23 cellular contexts compared by ENCODE assay signal in genomic region chr9:82161876-82162275, GRCh38.
"Had no signal": no experiment of that assay in that cellular context is flagged by ENCODE, and none has a peak within 500 bp of the region (broad histone marks: within the 10 kb centered on the region; RNA-seq: fewer than 3 reads in every experiment).

No MANE protein-coding gene starts in this region.

- H3K4me3 ChIP-seq: stomach, suprapubic skin, testis, thoracic aorta, thyroid gland, tibial artery, tibial nerve, transverse colon, upper lobe of left lung, upper lobe of right lung, uterus, vagina had no signal

- H3K9me3 ChIP-seq: stomach, suprapubic skin, testis, thoracic aorta, thyroid gland, tibial artery, tibial nerve, transverse colon, upper lobe of left lung, upper lobe of right lung, uterus, vagina had no signal

- H3K27me3 ChIP-seq: stomach, suprapubic skin, testis, thyroid gland, tibial artery, tibial nerve, transverse colon, upper lobe of left lung, upper lobe of right lung, uterus, vagina had no signal

- H3K36me3 ChIP-seq: stomach, suprapubic skin, thoracic aorta, thyroid gland, tibial artery, tibial nerve, transverse colon, upper lobe of left lung, upper lobe of right lung, uterus, vagina had no signal

- DNase-seq: stimulated activated CD4-positive, alpha-beta T cell treated with anti-CD3 and anti-CD28 coated beads, Interleukin-2, amount 100 ng/mL, for 48 hours; stimulated activated CD4-positive, alpha-beta T cell treated with anti-CD3 and anti-CD28 coated beads, Interleukin-4, amount 100 ng/mL, for 1 hour; stimulated activated CD4-positive, alpha-beta T cell treated with anti-CD3 and anti-CD28 coated beads, Interleukin-4, amount 100 ng/mL, for 24 hours; stimulated activated CD4-positive, alpha-beta T cell treated with anti-CD3 and anti-CD28 coated beads, Interleukin-4, amount 100 ng/mL, for 4 hours; stimulated activated CD8-positive, alpha-beta memory T cell treated with anti-CD3 and anti-CD28 coated beads, Interleukin-4, amount 100 ng/mL, for 48 hours; stimulated activated naive B cell treated with anti-CD40 and anti-IgM and Interleukin-4, amounts not matched to agents 10 μg/mL and 1 μg/mL and 100 μg/mL, for 72 hours; stimulated activated naive CD4-positive, alpha-beta T cell; stimulated activated naive CD4-positive, alpha-beta T cell treated with Interleukin-2 at 50 U/mL for 16 hours; stimulated activated naive CD8-positive, alpha-beta T cell treated with anti-CD3 and anti-CD28 coated beads, Interleukin-15, amount 100 ng/mL, for 72 hours; stimulated activated naive CD8-positive, alpha-beta T cell treated with anti-CD3 and anti-CD28 coated beads, Interleukin-15, Interleukin-2, amounts not matched to agents 100 U/mL and 50 U/mL, for 24 hours; stomach; substantia nigra; testis; thyroid gland; tibial artery; transverse colon; upper lobe of left lung; upper lobe of right lung; uterus had no signal

- H3K27ac ChIP-seq: stomach, suprapubic skin, testis, thoracic aorta, thyroid gland, tibial artery, tibial nerve, transverse colon, upper lobe of left lung, upper lobe of right lung, uterus, vagina had no signal

- H3K4me1 ChIP-seq: stomach, suprapubic skin, testis, thyroid gland, tibial artery, transverse colon, upper lobe of left lung, upper lobe of right lung, uterus, vagina had no signal
